1 cellular context compared by ENCODE assay signal in the genomic region with DNA sequence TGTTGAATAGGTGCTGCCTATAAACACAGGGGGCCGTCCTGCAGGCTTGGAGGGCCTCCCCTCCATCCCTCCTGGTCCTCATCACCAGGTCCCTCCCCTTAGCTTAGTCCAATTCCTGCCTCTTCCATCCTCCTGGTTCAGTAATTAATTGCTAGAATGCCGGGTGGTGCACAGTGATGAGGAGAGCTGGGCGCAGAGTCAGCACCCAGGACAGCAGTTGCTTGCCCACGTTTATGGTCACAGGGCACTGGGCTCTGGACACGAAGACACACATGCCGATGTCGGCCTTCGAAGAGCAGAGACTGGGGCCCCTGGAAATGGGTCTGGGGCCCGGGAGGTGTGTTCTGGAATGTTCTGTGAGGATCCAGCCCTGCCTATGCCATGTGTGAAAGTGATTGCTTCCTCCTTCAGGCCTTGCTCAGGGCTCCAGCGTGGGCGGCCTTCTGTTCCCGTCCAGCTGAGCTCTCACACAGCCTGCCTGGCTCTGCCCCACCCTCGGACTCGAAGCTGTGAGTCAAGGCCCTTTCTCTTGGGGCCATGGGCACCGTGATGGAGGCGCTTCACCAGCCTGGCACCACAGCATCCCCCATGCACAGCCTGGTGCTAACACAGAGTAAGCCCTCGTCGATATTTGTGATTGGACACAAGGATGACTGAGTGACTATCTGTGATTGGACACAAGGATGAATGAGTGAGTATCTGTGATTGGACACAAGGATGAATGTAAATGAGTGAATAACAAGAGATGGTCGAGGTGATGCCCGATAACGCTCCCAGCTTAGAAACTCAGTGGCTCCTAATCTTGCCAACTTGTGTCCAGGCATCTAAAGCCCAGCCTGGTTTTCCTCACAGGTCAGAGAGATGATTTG.
TF ChIP-seq lines count a peak whose summit lies in the region.

No MANE protein-coding gene starts in this region.

TF ChIP-seq in H1, 55 proteins besides CTCF, POLR2A, EP300 and RAD21 (continued from another document):
- TF ChIP-seq HDAC6 (IDR thresholded peaks at IDR 0.05; ENCODE audit: low read depth, low read length), result no peak
- no peak for TF ChIP-seq SIRT6 (IDR thresholded peaks at IDR 0.05; ENCODE audit: low read length)
